Comparison of ENCODE assay signal across 1 cellular context in the genomic region with DNA sequence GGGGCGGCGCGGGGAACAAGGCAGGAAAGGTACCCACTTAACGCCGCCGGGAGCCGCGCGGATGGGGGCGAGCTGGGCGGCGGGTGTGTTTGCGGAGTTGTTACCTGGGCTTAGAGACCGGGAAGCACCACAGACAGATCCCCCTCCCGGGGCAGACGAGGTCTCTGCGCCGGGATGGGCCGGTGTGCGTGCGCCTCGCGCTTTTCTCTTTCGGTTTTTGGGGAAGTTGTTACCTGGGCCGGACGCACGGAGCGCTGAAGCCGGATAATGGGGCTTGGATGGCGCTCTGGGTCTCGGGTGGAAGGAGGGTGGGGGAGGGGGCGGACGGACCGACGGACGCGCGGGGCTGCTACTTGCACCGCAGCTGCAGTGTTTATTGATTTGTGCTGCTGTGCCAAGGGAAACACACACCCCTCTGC.
TF ChIP-seq lines count a peak whose summit lies in the region.

No MANE protein-coding gene starts in this region.

TF ChIP-seq in endothelial cell of umbilical vein, 7 proteins besides CTCF, POLR2A, EP300 and RAD21 (continued from another document):
- TF ChIP-seq POLR2AphosphoS5 (IDR thresholded peaks at IDR 0.05; ENCODE audit: insufficient read depth, low read depth, low read length) (no peak), EZH2 (IDR thresholded peaks at IDR 0.05; ENCODE audit: borderline replicate concordance, low read depth, low read length, severe bottlenecking) (no peak), MAX (IDR thresholded peaks at IDR 0.05; ENCODE audit: insufficient read depth, insufficient read length) (no peak), MYC (IDR thresholded peaks at IDR 0.05; ENCODE audit: low read depth, low read length) (no peak), JUN (IDR thresholded peaks at IDR 0.05; ENCODE audit: borderline replicate concordance, insufficient read depth, insufficient read length, low read depth) (no peak)
TF ChIP-seq in endothelial cell of umbilical vein: peak in this region for 0.
